Comparison of ENCODE assay signal across 8 cellular contexts in the genomic region with DNA sequence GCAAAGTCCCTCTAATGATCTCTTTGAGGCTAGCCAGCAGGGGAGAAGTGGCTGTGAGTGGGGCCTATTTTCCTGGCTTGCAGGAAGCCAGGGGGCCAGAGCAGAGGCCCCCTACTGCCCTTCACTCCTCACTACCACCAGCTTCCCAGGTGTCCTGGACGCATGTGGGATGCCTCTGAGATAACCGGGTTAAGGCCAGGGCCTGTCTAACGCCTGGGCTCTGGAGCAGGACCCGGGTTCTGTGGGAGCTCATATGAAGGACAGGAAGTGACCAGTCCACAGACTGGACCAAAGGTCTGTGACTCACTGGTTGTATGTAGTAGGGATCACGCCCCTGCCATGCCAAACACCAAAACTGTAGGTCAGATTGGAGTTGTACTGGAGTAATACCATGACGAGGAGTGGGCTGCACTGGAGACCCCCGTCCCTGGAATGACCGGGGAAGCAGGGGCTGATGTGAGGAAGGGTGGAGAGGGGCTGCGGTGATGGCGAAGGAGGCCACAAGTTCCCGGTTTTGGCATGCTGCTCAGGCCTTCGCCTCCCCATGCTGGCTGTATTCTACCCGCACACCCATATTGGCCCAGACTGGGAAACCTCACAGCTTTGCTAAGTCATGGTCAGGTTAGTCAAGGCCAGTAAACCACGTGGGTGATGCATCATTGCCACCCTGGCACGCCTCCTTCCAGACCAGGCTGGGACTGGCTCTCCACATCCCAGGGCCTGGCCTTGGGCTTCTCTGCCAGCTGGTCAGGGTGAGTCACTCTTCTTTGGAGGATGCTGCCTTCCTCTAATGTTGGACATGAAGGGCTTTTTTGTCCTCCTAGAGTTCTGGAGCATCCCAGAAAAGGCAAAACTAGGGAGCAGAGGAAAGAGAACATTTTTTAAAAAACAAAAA. TPM values are rescaled to one million over a fixed set of nuclear protein-coding genes. Genes with fewer than 3 reads are reported as not detected.
DNase-seq lines count a peak whose midpoint lies in the region; ATAC-seq lines count a peak whose summit lies in the region.

No MANE protein-coding gene starts in this region.

- peak overlapping the region; percentile 29 to 81 for H3K27ac Mint-ChIP-seq in activated naive CD4-positive, alpha-beta T cell treated with anti-CD3 and anti-CD28 coated beads, Interleukin-2, amount 50 U/mL, for 72 hours

- peak in 1 of 2 donors; percentile 59 for DNase-seq in activated naive CD4-positive, alpha-beta T cell treated with anti-CD3 and anti-CD28 coated beads, Interleukin-2, amount 50 U/mL, for 72 hours (ENCODE audit: low spot score in 2 of 2)
- DNase-seq in activated naive CD4-positive, alpha-beta T cell treated with anti-CD3 and anti-CD28 coated beads, Interleukin-2, amount 50 U/mL, for 16 hours = no peak
- DNase-seq in amniotic stem cell (lab: John Stamatoyannopoulos, UW) (peak; percentile 73), islet precursor cell (peak; percentile 78), ureter (ENCODE audit: low spot score) (peak; percentile 51), NCI-H1694 (lab: John Stamatoyannopoulos, UW) (no peak)

- no peaks in the 10 kb centered on the region for H3K9me3 Mint-ChIP-seq in activated naive CD4-positive, alpha-beta T cell treated with anti-CD3 and anti-CD28 coated beads, Interleukin-2, amount 50 U/mL, for 72 hours

- peak; percentile 34 to 93 for ATAC-seq in activated naive CD4-positive, alpha-beta T cell treated with anti-CD3 and anti-CD28 coated beads, Interleukin-2, amount 50 U/mL, for 72 hours
- ATAC-seq in HG02642 (IDR thresholded peaks at IDR 0.05; ENCODE audit: poor library complexity, unreplicated experiment) (no peak), GM18868 (IDR thresholded peaks at IDR 0.05; ENCODE audit: unreplicated experiment) (no peak)

- H3K36me3 Mint-ChIP-seq in activated naive CD4-positive, alpha-beta T cell treated with anti-CD3 and anti-CD28 coated beads, Interleukin-2, amount 50 U/mL, for 72 hours = no peaks in the 10 kb centered on the region

RNA-seq across cellular contexts. Expression of a gene that starts 47.1 kb away (rescaled TPM):
- 10 to 100 TPM; 60.5 to 71.5 TPM for total RNA-seq in activated naive CD4-positive, alpha-beta T cell treated with anti-CD3 and anti-CD28 coated beads, Interleukin-2, amount 50 U/mL, for 72 hours
- 125 TPM for total RNA-seq in ureter

RNA-seq across cellular contexts. Expression of a gene that starts 54.0 kb away (rescaled TPM):
- 100 to 1,000 TPM; 484 to 697 TPM for total RNA-seq in activated naive CD4-positive, alpha-beta T cell treated with anti-CD3 and anti-CD28 coated beads, Interleukin-2, amount 50 U/mL, for 72 hours
- total RNA-seq in ureter = 52.0 TPM

Comparison
In these comparisons a context has a peak if more than half of its experiments do, and no peak if none do; other contexts are left out.
1. ATAC-seq: peak in activated naive CD4-positive, alpha-beta T cell treated with anti-CD3 and anti-CD28 coated beads, Interleukin-2, amount 50 U/mL, for 72 hours (2 of 2); none in HG02642 (single experiment) and GM18868 (single experiment).
2. DNase-seq: peak in amniotic stem cell (single experiment), islet precursor cell (single experiment) and ureter (single experiment); none in activated naive CD4-positive, alpha-beta T cell treated with anti-CD3 and anti-CD28 coated beads, Interleukin-2, amount 50 U/mL, for 16 hours (single experiment) and NCI-H1694 (single experiment).